Comparison of ENCODE assay signal across 32 cellular contexts in the genomic region with DNA sequence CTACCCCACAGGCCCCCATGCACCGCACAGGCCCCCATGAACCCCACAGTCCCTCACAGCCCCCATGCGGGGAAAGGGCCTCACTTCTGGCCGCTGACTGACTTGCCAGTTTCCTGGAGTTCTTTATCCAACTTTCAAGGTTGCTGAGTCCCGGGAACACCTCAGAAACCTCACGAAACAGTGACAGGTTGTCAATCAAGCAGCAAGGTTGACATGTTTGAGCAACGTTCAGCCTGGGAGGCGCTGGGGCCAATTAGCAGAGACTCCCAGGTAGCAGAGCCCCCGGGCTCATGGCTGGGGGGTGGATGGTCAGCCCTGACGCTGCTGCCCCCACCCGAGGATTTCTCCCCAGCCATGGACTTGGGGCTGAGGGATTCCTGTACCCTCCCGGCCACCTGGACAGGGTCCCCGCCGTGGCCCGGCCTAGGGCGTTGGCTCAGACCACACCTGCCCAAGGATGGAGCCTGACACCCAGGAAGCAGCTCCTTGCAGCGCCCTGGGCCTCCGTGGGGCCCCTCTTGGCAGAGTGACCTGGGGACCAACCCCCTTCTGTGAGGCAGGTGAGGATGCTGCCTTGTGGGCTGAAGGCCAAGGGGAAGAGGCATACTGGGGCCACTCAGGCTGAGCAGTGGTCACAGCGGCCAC. TPM values are rescaled to one million over a fixed set of nuclear protein-coding genes. Genes with fewer than 3 reads are reported as not detected.
"Had no signal": no experiment of that assay in that cellular context is flagged by ENCODE, and none has a peak within 500 bp of the region (broad histone marks: within the 10 kb centered on the region; RNA-seq: fewer than 3 reads in every experiment).

No MANE protein-coding gene starts in this region.

- H3K4me3 ChIP-seq: lower lobe of right lung, neural progenitor cell, pancreas, psoas muscle, right atrium auricular region, right lobe of liver, smooth muscle cell, stomach, testis, thyroid gland, upper lobe of right lung had no signal

- H3K9me3 ChIP-seq: lower lobe of right lung, pancreas, psoas muscle, right atrium auricular region, right lobe of liver, stomach, testis, thyroid gland, upper lobe of right lung had no signal

- H3K4me2 ChIP-seq: neural progenitor cell, smooth muscle cell had no signal

- H3K4me1 Mint-ChIP-seq: nephron had no signal

- FAIRE-seq: keratinocyte, pancreas, urothelium cell line had no signal

- ATAC-seq: left cardiac atrium; left lobe of liver; lower lobe of right lung; naive thymus-derived CD8-positive, alpha-beta T cell; pancreas; psoas muscle; right lobe of liver; stimulated activated naive B cell treated with anti-CD40 and anti-IgM and Interleukin-4, amounts not matched to agents 10 μg/mL and 1 μg/mL and 100 μg/mL, for 72 hours; stimulated activated naive CD8-positive, alpha-beta T cell treated with anti-CD3 and anti-CD28 coated beads, Interleukin-15, Interleukin-2, amounts not matched to agents 100 U/mL and 50 U/mL, for 24 hours; upper lobe of right lung had no signal

- H3K27ac Mint-ChIP-seq: naive thymus-derived CD8-positive, alpha-beta T cell; nephron; neural progenitor cell; stimulated activated naive B cell treated with anti-CD40 and anti-IgM and Interleukin-4, amounts not matched to agents 10 μg/mL and 1 μg/mL and 100 μg/mL, for 72 hours had no signal

- DNase-seq: head of caudate nucleus; hippocampal formation; kidney glomerular epithelial cell; left cardiac atrium; lower lobe of right lung; mammary epithelial cell; mesenchymal stem cell; naive thymus-derived CD8-positive, alpha-beta T cell; pancreas; posterior cingulate gyrus; psoas muscle; right lobe of liver; stimulated activated CD4-positive, alpha-beta T cell treated with anti-CD3 and anti-CD28 coated beads, Interleukin-1b, Interleukin-23, amount 100 ng/mL, for 48 hours; stimulated activated CD4-positive, alpha-beta T cell treated with anti-CD3 and anti-CD28 coated beads, Interleukin-2, amount 100 ng/mL, for 48 hours; stimulated activated CD4-positive, alpha-beta T cell treated with anti-CD3 and anti-CD28 coated beads, Interleukin-4, amount 100 ng/mL, for 4 hours; stimulated activated CD8-positive, alpha-beta memory T cell treated with anti-CD3 and anti-CD28 coated beads, Interleukin-4, amount 100 ng/mL, for 48 hours; stimulated activated naive B cell treated with anti-CD40 and anti-IgM and Interleukin-4, amounts not matched to agents 10 μg/mL and 1 μg/mL and 100 μg/mL, for 72 hours; stimulated activated naive CD8-positive, alpha-beta T cell treated with anti-CD3 and anti-CD28 coated beads, Interleukin-15, Interleukin-2, amounts not matched to agents 100 U/mL and 50 U/mL, for 24 hours; stomach; testis; thyroid gland; trophoblast cell; upper lobe of right lung had no signal

- H3K4me3 Mint-ChIP-seq: naive thymus-derived CD8-positive, alpha-beta T cell; nephron; neural progenitor cell; stimulated activated naive B cell treated with anti-CD40 and anti-IgM and Interleukin-4, amounts not matched to agents 10 μg/mL and 1 μg/mL and 100 μg/mL, for 72 hours had no signal

- H3K36me3 Mint-ChIP-seq: naive thymus-derived CD8-positive, alpha-beta T cell; neural progenitor cell; stimulated activated naive B cell treated with anti-CD40 and anti-IgM and Interleukin-4, amounts not matched to agents 10 μg/mL and 1 μg/mL and 100 μg/mL, for 72 hours had no signal

- H3K9ac ChIP-seq: neural progenitor cell had no signal

- H3K4me1 ChIP-seq: lower lobe of right lung, pancreas, psoas muscle, right atrium auricular region, stomach, testis, upper lobe of right lung had no signal

- H3K27me3 ChIP-seq: neural progenitor cell, pancreas, right atrium auricular region, right lobe of liver, testis, thyroid gland, upper lobe of right lung had no signal

- H3K36me3 ChIP-seq: lower lobe of right lung, neural progenitor cell, pancreas, right atrium auricular region, right lobe of liver, stomach, thyroid gland, upper lobe of right lung had no signal

- H3K9me3 Mint-ChIP-seq: naive thymus-derived CD8-positive, alpha-beta T cell; nephron; neural progenitor cell; stimulated activated naive B cell treated with anti-CD40 and anti-IgM and Interleukin-4, amounts not matched to agents 10 μg/mL and 1 μg/mL and 100 μg/mL, for 72 hours had no signal

- H3K27ac ChIP-seq: lower lobe of right lung, neural progenitor cell, pancreas, psoas muscle, right atrium auricular region, right lobe of liver, stomach, testis, thyroid gland, upper lobe of right lung had no signal

- H2AFZ ChIP-seq: neural progenitor cell had no signal

RNA-seq across cellular contexts. Expression of a gene that starts 33.8 kb away (rescaled TPM):
- total RNA-seq: left lobe of liver; liver; naive thymus-derived CD8-positive, alpha-beta T cell; right lobe of liver; skeletal muscle tissue; smooth muscle cell had no signal
- polyA plus RNA-seq: keratinocyte; liver; naive thymus-derived CD8-positive, alpha-beta T cell; smooth muscle cell had no signal
